Comparison of ENCODE assay signal across 23 cellular contexts in genomic region chr7:2775376-2775775, GRCh38.
DNase-seq lines count a peak whose midpoint lies in the region; ATAC-seq and TF ChIP-seq lines count a peak whose summit lies in the region.
"Had no signal": no experiment of that assay in that cellular context is flagged by ENCODE, and none has a peak within 500 bp of the region (broad histone marks: within the 10 kb centered on the region; RNA-seq: fewer than 3 reads in every experiment).

No MANE protein-coding gene starts in this region.

- H3K36me3 Mint-ChIP-seq in IgD-negative memory B cell, result peaks cover 9% of the 10 kb centered on the region
- peaks cover 11% of the 10 kb centered on the region for H3K36me3 Mint-ChIP-seq in activated T-helper 17 cell treated with anti-CD3 and anti-CD28 coated beads, Interleukin-2, amount 50 U/mL, for 72 hours (ENCODE audit: low read depth)
- peaks cover 42% of the 10 kb centered on the region for H3K36me3 Mint-ChIP-seq in Caco-2 (ENCODE audit: insufficient read depth, unreplicated experiment)
- H3K36me3 Mint-ChIP-seq: natural killer cell treated with Interleukin-12 subunit alpha and Interleukin-12 subunit beta and Interleukin-15 and Interleukin-18, amount 100 ng/mL, for 72 hours had no signal

- no TSS peak for BruUV-seq in Caco-2 (replicated peaks; lab: Mats Ljungman, UMichigan)

- H3K9me3 ChIP-seq in sigmoid colon, result no peaks in the 10 kb centered on the region
- H3K9me3 ChIP-seq in Caco-2, result no peaks in the 10 kb centered on the region
- no peaks in the 10 kb centered on the region for H3K9me3 ChIP-seq in BE2C

- H3K27me3 Mint-ChIP-seq in IgD-negative memory B cell (no peaks in the 10 kb centered on the region), Caco-2 (ENCODE audit: insufficient read depth, unreplicated experiment) (no peaks in the 10 kb centered on the region)
- H3K27me3 Mint-ChIP-seq in activated T-helper 17 cell treated with anti-CD3 and anti-CD28 coated beads, Interleukin-2, amount 50 U/mL, for 72 hours, result no peaks in the 10 kb centered on the region
- H3K27me3 Mint-ChIP-seq: CD8-positive, alpha-beta memory T cell; natural killer cell treated with Interleukin-12 subunit alpha and Interleukin-12 subunit beta and Interleukin-15 and Interleukin-18, amount 100 ng/mL, for 72 hours had no signal

- H3K27ac ChIP-seq in layer of hippocampus (ENCODE audit: low read depth, low read length), result peak overlapping the region; percentile 65
- H3K27ac ChIP-seq in sigmoid colon, result peak overlapping the region in 3 of 4 donors; percentile 77 to 86 (median 79)
- H3K27ac ChIP-seq: HL-60 had no signal

- H3K4me1 Mint-ChIP-seq in IgD-negative memory B cell (peaks cover 11 to 33% (median 23%) of the 10 kb centered on the region in 3 donors), Caco-2 (ENCODE audit: low read depth, unreplicated experiment) (peaks cover 16% of the 10 kb centered on the region)
- H3K4me1 Mint-ChIP-seq in activated T-helper 17 cell treated with anti-CD3 and anti-CD28 coated beads, Interleukin-2, amount 50 U/mL, for 72 hours, result peaks cover 29% of the 10 kb centered on the region
- H3K4me1 Mint-ChIP-seq: CD8-positive, alpha-beta memory T cell had no signal

- CTCF ChIA-PET in Caco-2 (lab: Charles Lee), result no interaction called here

- no peaks in the 10 kb centered on the region for H3K27me3 ChIP-seq in layer of hippocampus (ENCODE audit: control insufficient read depth, insufficient read depth, low read length)
- no peaks in the 10 kb centered on the region for H3K27me3 ChIP-seq in sigmoid colon
- H3K27me3 ChIP-seq in Caco-2 (replicated peaks; ENCODE audit: control insufficient read depth, insufficient read depth, low read length), result no peaks in the 10 kb centered on the region
- H3K27me3 ChIP-seq in BE2C, result no peaks in the 10 kb centered on the region

- TF ChIP-seq POLR2A in sigmoid colon (IDR thresholded peaks at IDR 0.05), result no peak

- TF ChIP-seq CTCF in sigmoid colon (IDR thresholded peaks at IDR 0.05) (no peak), Caco-2 (IDR thresholded peaks at IDR 0.05; ENCODE audit: insufficient read depth in 1 of 2, low read depth in 1 of 2, low read length in 1 of 2, severe bottlenecking in 1 of 2, unreplicated experiment in 1 of 2) (no peak), BE2C (IDR thresholded peaks at IDR 0.05; ENCODE audit: low read depth, low read length) (no peak)

- peak; percentile 87 for DNase-seq in sigmoid colon
- no peak for DNase-seq in Caco-2
- DNase-seq in BE2C, result no peak
- DNase-seq in glomerular visceral epithelial cell (ENCODE audit: extremely low spot score), result no peak
- no peak for DNase-seq in NCI-H526 treated with DMSO at 0.1 percent for 48 hours (lab: John Stamatoyannopoulos, UW)
- DNase-seq: activated CD8-positive, alpha-beta memory T cell treated with anti-CD3 and anti-CD28 coated beads, Interleukin-2, amount 50 U/mL, for 4 hours; activated naive CD4-positive, alpha-beta T cell; amniotic stem cell; CD8-positive, alpha-beta memory T cell; effector CD4-positive, alpha-beta T cell; GDM1; mesendoderm; NCI-H1092; NCI-H187 treated with DMSO at 0.1 percent for 48 hours; NCI-H226; NCI-H82; SHP77 had no signal

- WGBS in sigmoid colon, 2 donors, result 91 to 93% methylated on average over 14 of the region's 14 CpGs

- TF ChIP-seq EP300 in sigmoid colon (IDR thresholded peaks at IDR 0.05), result no peak

- intact Hi-C loops in sigmoid colon (cut with DNase I) (loop anchor here (5.0 kb wide), 1 partner anchor 67 kb away; the partner anchor contains the start of gene GNA12), Caco-2 (cut with micrococcal nuclease; ENCODE audit: unreplicated experiment) (no loop called here)

- H3K4me3 ChIP-seq in sigmoid colon (no peak overlapping the region), Caco-2 (ENCODE audit: low read depth, low read length) (no peak overlapping the region), BE2C (ENCODE audit: low read depth, low read length) (no peak overlapping the region)

- H3K36me3 ChIP-seq in sigmoid colon (no peaks in the 10 kb centered on the region), Caco-2 (ENCODE audit: control insufficient read depth, insufficient read depth, low read length) (no peaks in the 10 kb centered on the region), BE2C (no peaks in the 10 kb centered on the region; the same call in 1 of the 2 replicates)

- POLR2A ChIA-PET in Caco-2 (lab: Charles Lee), result no interaction called here

- H3K27ac Mint-ChIP-seq in IgD-negative memory B cell (peak overlapping the region in 2 of 3 donors; percentile 30 to 39), Caco-2 (ENCODE audit: unreplicated experiment) (no peak overlapping the region)
- H3K27ac Mint-ChIP-seq in activated T-helper 17 cell treated with anti-CD3 and anti-CD28 coated beads, Interleukin-2, amount 50 U/mL, for 72 hours, result peak overlapping the region; percentile 88
- H3K27ac Mint-ChIP-seq: natural killer cell treated with Interleukin-12 subunit alpha and Interleukin-12 subunit beta and Interleukin-15 and Interleukin-18, amount 100 ng/mL, for 72 hours had no signal

- H3K4me1 ChIP-seq in sigmoid colon (peaks cover 0 to 29% (median 13%) of the 10 kb centered on the region in 4 donors), Caco-2 (0 out of 2 replicates have a peak, but pooled peaks cover 3% of the 10 kb centered on the region), BE2C (no peaks in the 10 kb centered on the region)

- H3K9me3 Mint-ChIP-seq in IgD-negative memory B cell (no peaks in the 10 kb centered on the region), Caco-2 (ENCODE audit: unreplicated experiment) (no peaks in the 10 kb centered on the region)
- H3K9me3 Mint-ChIP-seq in activated T-helper 17 cell treated with anti-CD3 and anti-CD28 coated beads, Interleukin-2, amount 50 U/mL, for 72 hours, result no peaks in the 10 kb centered on the region
- H3K9me3 Mint-ChIP-seq: CD8-positive, alpha-beta memory T cell; natural killer cell treated with Interleukin-12 subunit alpha and Interleukin-12 subunit beta and Interleukin-15 and Interleukin-18, amount 100 ng/mL, for 72 hours had no signal

- no peak for ATAC-seq in activated T-helper 17 cell treated with anti-CD3 and anti-CD28 coated beads, Interleukin-2, amount 50 U/mL, for 72 hours (replicated peaks)
- ATAC-seq: HepG2; natural killer cell treated with Interleukin-12 subunit alpha and Interleukin-12 subunit beta and Interleukin-15 and Interleukin-18, amount 100 ng/mL, for 72 hours had no signal

- H3K4me3 Mint-ChIP-seq in IgD-negative memory B cell (no peak overlapping the region), Caco-2 (ENCODE audit: unreplicated experiment) (no peak overlapping the region)
- H3K4me3 Mint-ChIP-seq in activated T-helper 17 cell treated with anti-CD3 and anti-CD28 coated beads, Interleukin-2, amount 50 U/mL, for 72 hours, result no peak overlapping the region
- H3K4me3 Mint-ChIP-seq: natural killer cell treated with Interleukin-12 subunit alpha and Interleukin-12 subunit beta and Interleukin-15 and Interleukin-18, amount 100 ng/mL, for 72 hours had no signal
